1 cellular context compared by ENCODE assay signal in the genomic region with DNA sequence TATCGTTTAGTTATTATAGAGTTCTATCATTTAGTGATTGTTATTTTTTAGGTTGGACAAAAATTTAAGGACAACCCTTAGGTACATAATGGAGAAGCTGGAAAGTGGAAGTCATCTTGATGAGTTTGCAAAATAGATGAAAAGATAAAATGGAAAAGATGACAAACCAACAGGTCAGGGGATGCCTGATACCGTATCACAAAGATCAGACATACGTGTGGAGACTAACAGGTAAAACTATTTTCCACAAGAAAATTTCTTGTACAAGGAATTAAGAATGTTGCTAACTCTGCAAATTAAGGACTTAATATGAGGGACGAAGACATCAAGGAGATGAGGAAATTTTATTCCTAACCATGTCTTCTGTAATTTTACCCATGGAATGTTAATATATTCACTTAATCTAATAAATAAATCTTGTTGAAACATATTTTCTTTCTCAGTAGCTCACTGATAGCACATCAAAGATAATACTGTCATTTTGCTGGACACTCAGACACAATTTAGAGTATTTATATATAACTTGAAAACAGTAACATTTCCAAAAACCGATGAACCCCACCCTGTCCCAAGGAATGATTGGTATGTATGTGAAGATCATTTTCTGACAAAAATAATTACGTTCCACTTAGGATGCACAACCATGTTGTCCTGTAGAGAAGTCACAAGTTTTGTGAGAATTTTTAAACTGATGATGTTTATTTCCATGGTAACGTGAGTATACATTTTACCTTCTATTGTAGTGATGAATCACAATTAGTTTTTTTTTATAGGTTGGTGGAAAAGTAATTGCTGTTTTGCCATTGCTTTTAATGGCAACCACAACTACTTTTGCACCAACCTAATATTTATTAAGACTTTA.
TF ChIP-seq lines count a peak whose summit lies in the region.

No MANE protein-coding gene starts in this region.

TF ChIP-seq in K562, 482 proteins besides CTCF, POLR2A, EP300 and RAD21 (continued from another document):
- TF ChIP-seq, protein P1, sequence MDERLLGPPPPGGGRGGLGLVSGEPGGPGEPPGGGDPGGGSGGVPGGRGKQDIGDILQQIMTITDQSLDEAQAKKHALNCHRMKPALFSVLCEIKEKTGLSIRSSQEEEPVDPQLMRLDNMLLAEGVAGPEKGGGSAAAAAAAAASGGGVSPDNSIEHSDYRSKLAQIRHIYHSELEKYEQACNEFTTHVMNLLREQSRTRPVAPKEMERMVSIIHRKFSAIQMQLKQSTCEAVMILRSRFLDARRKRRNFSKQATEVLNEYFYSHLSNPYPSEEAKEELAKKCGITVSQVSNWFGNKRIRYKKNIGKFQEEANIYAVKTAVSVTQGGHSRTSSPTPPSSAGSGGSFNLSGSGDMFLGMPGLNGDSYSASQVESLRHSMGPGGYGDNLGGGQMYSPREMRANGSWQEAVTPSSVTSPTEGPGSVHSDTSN (CRISPR knock-in tag; IDR thresholded peaks at IDR 0.05; ENCODE audit: low read depth) = no peak
- TF ChIP-seq, protein P1 (tag; conservative IDR thresholded peaks at IDR 0.05; ENCODE audit: low read depth) = no peak
- TF ChIP-seq ZNF23 (CRISPR knock-in tag; IDR thresholded peaks at IDR 0.05) (no peak), MED1 (CRISPR knock-in tag; IDR thresholded peaks at IDR 0.05; ENCODE audit: borderline replicate concordance) (no peak), YBX1 (IDR thresholded peaks at IDR 0.05) (no peak), ZNF316 (IDR thresholded peaks at IDR 0.05) (peak; percentile 17; the same call in 1 of the 2 replicates)
